Comparison of ENCODE assay signal across 25 cellular contexts in the genomic region with DNA sequence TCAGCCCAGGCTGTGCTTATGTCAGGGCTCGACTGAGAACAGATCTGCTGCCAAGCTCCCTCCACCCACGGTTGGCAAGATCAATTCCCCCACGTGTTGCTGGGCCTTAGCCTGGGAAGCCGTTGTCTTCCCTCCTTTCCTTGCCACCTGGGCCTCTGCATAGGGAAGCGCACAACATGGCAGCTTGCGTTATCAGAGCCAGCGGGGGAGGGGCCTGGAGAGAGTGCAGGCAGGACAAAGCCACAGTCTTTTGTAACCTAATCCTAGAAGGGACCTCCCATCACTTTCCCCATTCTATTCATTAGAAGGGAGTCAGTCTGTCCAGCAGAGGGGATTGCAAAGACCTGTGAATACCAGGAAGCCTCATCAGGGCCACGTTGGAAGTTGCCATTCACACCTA. TPM values are rescaled to one million over a fixed set of nuclear protein-coding genes. Genes with fewer than 3 reads are reported as not detected.
DNase-seq lines count a peak whose midpoint lies in the region; ATAC-seq and TF ChIP-seq lines count a peak whose summit lies in the region.
"Had no signal": no experiment of that assay in that cellular context is flagged by ENCODE, and none has a peak within 500 bp of the region (broad histone marks: within the 10 kb centered on the region; RNA-seq: fewer than 3 reads in every experiment).

No MANE protein-coding gene starts in this region.

- TF ChIP-seq CTCF in HEK293 (tag by site-specific recombination; IDR thresholded peaks at IDR 0.05): no peak

- no peak overlapping the region for H3K27ac ChIP-seq in HEK293 (ENCODE audit: extremely low read depth, low read depth, low read length)
- H3K27ac ChIP-seq: testis had no signal

- H3K9me3 ChIP-seq in HEK293 (ENCODE audit: control insufficient read depth, insufficient read depth, low read depth, low read length): no peaks in the 10 kb centered on the region
- H3K9me3 ChIP-seq: testis had no signal

- CTCF ChIA-PET in HEK293 (lab: Yijun Ruan, JAX): interaction anchor here (2.3 kb wide), 1 partner anchor 10 kb away, joined by 11 read pairs; no protein-coding TSS in a partner anchor

- no peaks in the 10 kb centered on the region for H3K36me3 Mint-ChIP-seq in activated T-cell treated with anti-CD3 and anti-CD28 coated beads, Interleukin-2, amount 50 U/mL, for 24 hours (ENCODE audit: low read depth)
- no peaks in the 10 kb centered on the region for H3K36me3 Mint-ChIP-seq in activated T-helper 17 cell treated with anti-CD3 and anti-CD28 coated beads, Interleukin-2, amount 50 U/mL, for 72 hours (ENCODE audit: low read depth)
- H3K36me3 Mint-ChIP-seq: CD8-positive, alpha-beta memory T cell had no signal

- H3K4me3 Mint-ChIP-seq in activated T-cell treated with anti-CD3 and anti-CD28 coated beads, Interleukin-2, amount 50 U/mL, for 24 hours: no peak overlapping the region
- no peak overlapping the region for H3K4me3 Mint-ChIP-seq in activated T-helper 17 cell treated with anti-CD3 and anti-CD28 coated beads, Interleukin-2, amount 50 U/mL, for 72 hours
- H3K4me3 Mint-ChIP-seq: activated CD4-positive, alpha-beta T cell treated with anti-CD3 and anti-CD28 coated beads for 36 hours; activated naive CD4-positive, alpha-beta T cell treated with anti-CD3 and anti-CD28 coated beads for 36 hours; activated T-cell treated with anti-CD3 and anti-CD28 coated beads, Interleukin-2, amount 50 U/mL, for 4 hours; CD8-positive, alpha-beta memory T cell; naive thymus-derived CD4-positive, alpha-beta T cell had no signal

- peaks cover 42% of the 10 kb centered on the region for H3K27me3 Mint-ChIP-seq in activated T-cell treated with anti-CD3 and anti-CD28 coated beads, Interleukin-2, amount 50 U/mL, for 24 hours
- H3K27me3 Mint-ChIP-seq in activated T-helper 17 cell treated with anti-CD3 and anti-CD28 coated beads, Interleukin-2, amount 50 U/mL, for 72 hours: peaks cover 21% of the 10 kb centered on the region

- H3K4me3 ChIP-seq in HEK293 (ENCODE audit: low read depth, low read length): no peak overlapping the region
- H3K4me3 ChIP-seq: testis had no signal

- 0 out of 2 replicates have a peak, but pooled peaks cover 3% of the 10 kb centered on the region for H3K4me1 ChIP-seq in HEK293 (ENCODE audit: control insufficient read depth, insufficient read depth, low read length)
- H3K4me1 ChIP-seq: testis had no signal

- no peak overlapping the region for H3K27ac Mint-ChIP-seq in activated T-cell treated with anti-CD3 and anti-CD28 coated beads, Interleukin-2, amount 50 U/mL, for 24 hours
- H3K27ac Mint-ChIP-seq in activated T-helper 17 cell treated with anti-CD3 and anti-CD28 coated beads, Interleukin-2, amount 50 U/mL, for 72 hours: no peak overlapping the region
- H3K27ac Mint-ChIP-seq: activated CD4-positive, alpha-beta T cell treated with anti-CD3 and anti-CD28 coated beads for 36 hours; activated naive CD4-positive, alpha-beta T cell treated with anti-CD3 and anti-CD28 coated beads for 36 hours; CD8-positive, alpha-beta memory T cell; naive thymus-derived CD4-positive, alpha-beta T cell had no signal

- no peaks in the 10 kb centered on the region for H3K4me1 Mint-ChIP-seq in activated T-cell treated with anti-CD3 and anti-CD28 coated beads, Interleukin-2, amount 50 U/mL, for 24 hours (ENCODE audit: low read depth)
- peaks cover 6% of the 10 kb centered on the region for H3K4me1 Mint-ChIP-seq in activated T-helper 17 cell treated with anti-CD3 and anti-CD28 coated beads, Interleukin-2, amount 50 U/mL, for 72 hours
- H3K4me1 Mint-ChIP-seq: activated CD4-positive, alpha-beta T cell treated with anti-CD3 and anti-CD28 coated beads for 36 hours; CD8-positive, alpha-beta memory T cell; naive thymus-derived CD4-positive, alpha-beta T cell had no signal

- DNase-seq in NCI-H1092 treated with DMSO at 0.1 percent for 48 hours (lab: John Stamatoyannopoulos, UW) (peak; percentile 12), NCI-H1092 (lab: John Stamatoyannopoulos, UW) (no peak), NCI-H526 treated with DMSO at 0.1 percent for 48 hours (lab: John Stamatoyannopoulos, UW) (peak; percentile 19), left kidney (ENCODE audit: low read depth, low spot score) (peak; percentile 77), hypothalamus (lab: John Stamatoyannopoulos, UW) (no peak)
- DNase-seq in activated T-cell treated with anti-CD3 and anti-CD28 coated beads, Interleukin-2, amount 50 U/mL, for 24 hours: no peak
- DNase-seq: activated CD4-positive, alpha-beta T cell treated with anti-CD3 and anti-CD28 coated beads for 36 hours; activated CD8-positive, alpha-beta memory T cell treated with anti-CD3 and anti-CD28 coated beads for 24 hours; activated naive CD4-positive, alpha-beta T cell treated with anti-CD3 and anti-CD28 coated beads for 36 hours; activated T-cell treated with anti-CD3 and anti-CD28 coated beads, Interleukin-2, amount 50 U/mL, for 4 hours; amniotic stem cell; CD8-positive, alpha-beta memory T cell; cortex of kidney; DND-41; naive thymus-derived CD4-positive, alpha-beta T cell; NCI-H1417 treated with DMSO at 0.1 percent for 48 hours; NK-92 treated with Interleukin-12 subunit alpha and Interleukin-12 subunit beta, amount 100 ng/mL, for 24 hours; retina; stimulated activated CD4-positive, alpha-beta T cell treated with anti-CD3 and anti-CD28 coated beads, Interleukin-2, amount 100 ng/mL, for 48 hours; stimulated activated naive CD4-positive, alpha-beta T cell; testis had no signal

- POLR2A ChIA-PET in HEK293 (lab: Yijun Ruan, JAX): no interaction called here

- no peaks in the 10 kb centered on the region for H3K36me3 ChIP-seq in HEK293 (ENCODE audit: control insufficient read depth in 2 of 2, insufficient read depth in 1 of 2, low read length in 2 of 2)

- ATAC-seq in activated T-helper 17 cell treated with anti-CD3 and anti-CD28 coated beads, Interleukin-2, amount 50 U/mL, for 72 hours (replicated peaks): no peak
- ATAC-seq: activated CD4-positive, alpha-beta T cell treated with anti-CD3 and anti-CD28 coated beads for 36 hours; activated T-cell treated with anti-CD3 and anti-CD28 coated beads, Interleukin-2, amount 50 U/mL, for 4 hours; naive thymus-derived CD4-positive, alpha-beta T cell had no signal

- peaks cover 2% of the 10 kb centered on the region for H3K9me3 Mint-ChIP-seq in activated T-cell treated with anti-CD3 and anti-CD28 coated beads, Interleukin-2, amount 50 U/mL, for 24 hours
- no peaks in the 10 kb centered on the region for H3K9me3 Mint-ChIP-seq in activated T-helper 17 cell treated with anti-CD3 and anti-CD28 coated beads, Interleukin-2, amount 50 U/mL, for 72 hours
- H3K9me3 Mint-ChIP-seq: activated naive CD4-positive, alpha-beta T cell treated with anti-CD3 and anti-CD28 coated beads for 36 hours; activated T-cell treated with anti-CD3 and anti-CD28 coated beads, Interleukin-2, amount 50 U/mL, for 4 hours had no signal

TF ChIP-seq in HEK293, 187 proteins besides CTCF, POLR2A, EP300 and RAD21:
- TF ChIP-seq, protein P1, sequence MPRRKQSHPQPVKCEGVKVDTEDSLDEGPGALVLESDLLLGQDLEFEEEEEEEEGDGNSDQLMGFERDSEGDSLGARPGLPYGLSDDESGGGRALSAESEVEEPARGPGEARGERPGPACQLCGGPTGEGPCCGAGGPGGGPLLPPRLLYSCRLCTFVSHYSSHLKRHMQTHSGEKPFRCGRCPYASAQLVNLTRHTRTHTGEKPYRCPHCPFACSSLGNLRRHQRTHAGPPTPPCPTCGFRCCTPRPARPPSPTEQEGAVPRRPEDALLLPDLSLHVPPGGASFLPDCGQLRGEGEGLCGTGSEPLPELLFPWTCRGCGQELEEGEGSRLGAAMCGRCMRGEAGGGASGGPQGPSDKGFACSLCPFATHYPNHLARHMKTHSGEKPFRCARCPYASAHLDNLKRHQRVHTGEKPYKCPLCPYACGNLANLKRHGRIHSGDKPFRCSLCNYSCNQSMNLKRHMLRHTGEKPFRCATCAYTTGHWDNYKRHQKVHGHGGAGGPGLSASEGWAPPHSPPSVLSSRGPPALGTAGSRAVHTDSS (tag by site-specific recombination; IDR thresholded peaks at IDR 0.05): no peak
- TF ChIP-seq ZFHX2 (tag by site-specific recombination; conservative IDR thresholded peaks at IDR 0.05): peak; percentile 41
- TF ChIP-seq ZNF114 (tag by site-specific recombination; IDR thresholded peaks at IDR 0.05): no peak
- no peak for TF ChIP-seq ZNF16 (tag by site-specific recombination; IDR thresholded peaks at IDR 0.05; ENCODE audit: low read depth)
TF ChIP-seq in HEK293: peak in this region for 1.

RNA-seq across cellular contexts. Expression of a gene that starts 17.0 kb away (rescaled TPM):
- not detected for total RNA-seq in activated T-helper 17 cell treated with anti-CD3 and anti-CD28 coated beads, Interleukin-2, amount 50 U/mL, for 72 hours
- total RNA-seq: A172; activated CD4-positive, alpha-beta T cell treated with anti-CD3 and anti-CD28 coated beads for 36 hours; activated naive CD4-positive, alpha-beta T cell treated with anti-CD3 and anti-CD28 coated beads for 36 hours; activated T-cell treated with anti-CD3 and anti-CD28 coated beads, Interleukin-2, amount 50 U/mL, for 4 hours; CD8-positive, alpha-beta memory T cell; naive thymus-derived CD4-positive, alpha-beta T cell; osteocyte had no signal

Comparison
In these comparisons a context has a peak if more than half of its experiments do, and no peak if none do; other contexts are left out.
1. DNase-seq: peak in NCI-H1092 treated with DMSO at 0.1 percent for 48 hours (single experiment), NCI-H526 treated with DMSO at 0.1 percent for 48 hours (single experiment) and left kidney (single experiment); none in NCI-H1092 (single experiment), hypothalamus (0 of 51) and activated T-cell treated with anti-CD3 and anti-CD28 coated beads, Interleukin-2, amount 50 U/mL, for 24 hours (single experiment).